In the genomic region with DNA sequence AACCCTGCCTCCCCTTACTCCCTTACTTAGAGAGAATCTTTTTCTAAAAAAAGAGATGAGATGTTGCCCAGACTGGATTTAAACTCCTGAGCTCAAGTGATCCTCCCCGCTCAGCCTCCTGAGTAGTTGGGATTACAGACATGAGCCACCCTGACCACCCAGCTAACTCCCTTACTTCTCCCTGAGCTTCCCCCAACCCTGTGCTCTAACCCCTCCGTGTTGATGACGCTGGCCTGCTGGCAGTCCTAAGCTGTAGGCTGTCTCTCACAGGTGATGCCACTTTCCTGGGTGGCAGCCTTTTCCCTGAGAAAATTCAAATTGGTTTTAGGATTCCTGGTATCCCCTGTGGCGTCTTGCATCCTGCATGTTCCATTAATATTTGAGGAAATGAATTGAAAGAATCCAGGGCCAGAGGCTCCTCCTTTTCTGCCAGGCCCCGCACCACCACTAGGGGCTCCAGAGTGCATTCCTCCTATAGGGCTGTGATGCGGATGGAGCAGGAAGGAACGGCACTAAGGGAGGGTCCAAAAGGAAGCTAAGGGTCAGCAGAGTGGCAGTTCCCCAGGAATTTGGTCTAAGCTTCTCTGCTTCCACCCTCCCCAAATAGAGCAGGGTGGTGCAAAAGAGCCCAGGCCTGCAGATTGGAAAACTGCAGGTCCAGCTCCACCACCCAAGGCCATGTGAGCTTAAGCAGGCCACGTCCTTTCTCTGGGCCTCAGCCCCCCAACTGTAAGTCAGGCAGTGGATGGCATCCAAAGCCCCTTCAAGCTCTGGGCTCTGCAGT, we compare ENCODE assay signal across 8 cellular contexts.
DNase-seq lines count a peak whose midpoint lies in the region; ATAC-seq and TF ChIP-seq lines count a peak whose summit lies in the region.

No MANE protein-coding gene starts in this region.

- no peak overlapping the region for H3K4me2 ChIP-seq in parathyroid adenoma (ENCODE audit: low read length)

- H3K27me3 ChIP-seq in parathyroid adenoma (ENCODE audit: control insufficient read depth, insufficient read depth, low read length) (no peaks in the 10 kb centered on the region), upper lobe of right lung (no peaks in the 10 kb centered on the region)

- TF ChIP-seq CTCF in parathyroid adenoma (IDR thresholded peaks at IDR 0.05), result peak; percentile 85
- TF ChIP-seq CTCF in upper lobe of right lung (IDR thresholded peaks at IDR 0.05), result peak; percentile 95

- H3K27ac ChIP-seq in parathyroid adenoma (no peak overlapping the region), upper lobe of right lung (peak overlapping the region; percentile 65)

- H3K9me3 ChIP-seq in parathyroid adenoma (ENCODE audit: control insufficient read depth, low read length) (no peaks in the 10 kb centered on the region), upper lobe of right lung (no peaks in the 10 kb centered on the region)

- H3K79me2 ChIP-seq in parathyroid adenoma, result no peaks in the 10 kb centered on the region

- in situ Hi-C loops in SK-MEL-5 (cut with HindIII; ENCODE audit: low pct_unique_long_range_greater_than_20kb, low sequenced_read_pairs), result no loop called here

- ATAC-seq in upper lobe of right lung (peak; percentile 83), HG03095 (IDR thresholded peaks at IDR 0.05; ENCODE audit: unreplicated experiment) (no peak)

- intact Hi-C loops in upper lobe of right lung (cut with DNase I), result no loop called here

- H3K4me3 ChIP-seq in parathyroid adenoma (ENCODE audit: low read depth, low read length) (no peak overlapping the region), upper lobe of right lung (no peak overlapping the region)

- no peaks in the 10 kb centered on the region for H3K4me1 ChIP-seq in parathyroid adenoma
- peaks cover 28% of the 10 kb centered on the region for H3K4me1 ChIP-seq in upper lobe of right lung

- peak overlapping the region; percentile 77 for H2AFZ ChIP-seq in parathyroid adenoma

- DNase-seq in DMS 273 (lab: John Stamatoyannopoulos, UW; ENCODE audit: unreplicated experiment), result peak; percentile 79
- peak; percentile 79 for DNase-seq in HT-29 (ENCODE audit: low spot score)
- DNase-seq in SK-MEL-5 (ENCODE audit: low read depth, low spot score), result peak; percentile 76
- DNase-seq in activated naive CD4-positive, alpha-beta T cell (lab: John Stamatoyannopoulos, UW), result peak; percentile 6 to 53 (median 31)
- peak; percentile 78 for DNase-seq in germinal center (ENCODE audit: low spot score)
- DNase-seq in upper lobe of right lung, result peak; percentile 86

- no peaks in the 10 kb centered on the region for H3K36me3 ChIP-seq in parathyroid adenoma (ENCODE audit: control insufficient read depth, insufficient read depth, low read length)
- no peaks in the 10 kb centered on the region for H3K36me3 ChIP-seq in upper lobe of right lung

- no peak overlapping the region for H3K9ac ChIP-seq in parathyroid adenoma

Comparison
In these comparisons a context has a peak if more than half of its experiments do, and no peak if none do; other contexts are left out.
1. DNase-seq: peak in every context shown above with its lines; median percentile 86 in upper lobe of right lung; 79 in DMS 273; 79 in HT-29; 78 in germinal center; 76 in SK-MEL-5; 31 in activated naive CD4-positive, alpha-beta T cell.